1 cellular context compared by ENCODE assay signal in genomic region chr6:1311400-1312192, GRCh38.
TF ChIP-seq lines count a peak whose summit lies in the region.

Gene FOXQ1 (plus strand): TSS chr6:1312098. CDS start chr6:1312705, 607 bp downstream.

TF ChIP-seq in HepG2, 621 proteins besides CTCF, POLR2A, EP300 and RAD21 (continued from another document and continues in another):
- TF ChIP-seq ZMYM3 (CRISPR knock-in tag; IDR thresholded peaks at IDR 0.05), result peak; percentile 26; the same call in 1 of the 2 replicates
- TF ChIP-seq, protein P1, sequence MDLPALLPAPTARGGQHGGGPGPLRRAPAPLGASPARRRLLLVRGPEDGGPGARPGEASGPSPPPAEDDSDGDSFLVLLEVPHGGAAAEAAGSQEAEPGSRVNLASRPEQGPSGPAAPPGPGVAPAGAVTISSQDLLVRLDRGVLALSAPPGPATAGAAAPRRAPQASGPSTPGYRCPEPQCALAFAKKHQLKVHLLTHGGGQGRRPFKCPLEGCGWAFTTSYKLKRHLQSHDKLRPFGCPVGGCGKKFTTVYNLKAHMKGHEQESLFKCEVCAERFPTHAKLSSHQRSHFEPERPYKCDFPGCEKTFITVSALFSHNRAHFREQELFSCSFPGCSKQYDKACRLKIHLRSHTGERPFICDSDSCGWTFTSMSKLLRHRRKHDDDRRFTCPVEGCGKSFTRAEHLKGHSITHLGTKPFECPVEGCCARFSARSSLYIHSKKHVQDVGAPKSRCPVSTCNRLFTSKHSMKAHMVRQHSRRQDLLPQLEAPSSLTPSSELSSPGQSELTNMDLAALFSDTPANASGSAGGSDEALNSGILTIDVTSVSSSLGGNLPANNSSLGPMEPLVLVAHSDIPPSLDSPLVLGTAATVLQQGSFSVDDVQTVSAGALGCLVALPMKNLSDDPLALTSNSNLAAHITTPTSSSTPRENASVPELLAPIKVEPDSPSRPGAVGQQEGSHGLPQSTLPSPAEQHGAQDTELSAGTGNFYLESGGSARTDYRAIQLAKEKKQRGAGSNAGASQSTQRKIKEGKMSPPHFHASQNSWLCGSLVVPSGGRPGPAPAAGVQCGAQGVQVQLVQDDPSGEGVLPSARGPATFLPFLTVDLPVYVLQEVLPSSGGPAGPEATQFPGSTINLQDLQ (CRISPR knock-in tag; IDR thresholded peaks at IDR 0.05), result peak; percentile 96; the same call in 1 of the 2 replicates
- peak; percentile 83 for TF ChIP-seq ZFAT (CRISPR knock-in tag; conservative IDR thresholded peaks at IDR 0.05)
- peak; percentile 100 for TF ChIP-seq REPIN1 (CRISPR knock-in tag; IDR thresholded peaks at IDR 0.05; ENCODE audit: borderline replicate concordance, low read depth)
- 0 out of 2 replicates have a peak, but pooled peaks have one; percentile 74 for TF ChIP-seq ZFP36L1 (CRISPR knock-in tag; IDR thresholded peaks at IDR 0.05)
- TF ChIP-seq, protein P2, sequence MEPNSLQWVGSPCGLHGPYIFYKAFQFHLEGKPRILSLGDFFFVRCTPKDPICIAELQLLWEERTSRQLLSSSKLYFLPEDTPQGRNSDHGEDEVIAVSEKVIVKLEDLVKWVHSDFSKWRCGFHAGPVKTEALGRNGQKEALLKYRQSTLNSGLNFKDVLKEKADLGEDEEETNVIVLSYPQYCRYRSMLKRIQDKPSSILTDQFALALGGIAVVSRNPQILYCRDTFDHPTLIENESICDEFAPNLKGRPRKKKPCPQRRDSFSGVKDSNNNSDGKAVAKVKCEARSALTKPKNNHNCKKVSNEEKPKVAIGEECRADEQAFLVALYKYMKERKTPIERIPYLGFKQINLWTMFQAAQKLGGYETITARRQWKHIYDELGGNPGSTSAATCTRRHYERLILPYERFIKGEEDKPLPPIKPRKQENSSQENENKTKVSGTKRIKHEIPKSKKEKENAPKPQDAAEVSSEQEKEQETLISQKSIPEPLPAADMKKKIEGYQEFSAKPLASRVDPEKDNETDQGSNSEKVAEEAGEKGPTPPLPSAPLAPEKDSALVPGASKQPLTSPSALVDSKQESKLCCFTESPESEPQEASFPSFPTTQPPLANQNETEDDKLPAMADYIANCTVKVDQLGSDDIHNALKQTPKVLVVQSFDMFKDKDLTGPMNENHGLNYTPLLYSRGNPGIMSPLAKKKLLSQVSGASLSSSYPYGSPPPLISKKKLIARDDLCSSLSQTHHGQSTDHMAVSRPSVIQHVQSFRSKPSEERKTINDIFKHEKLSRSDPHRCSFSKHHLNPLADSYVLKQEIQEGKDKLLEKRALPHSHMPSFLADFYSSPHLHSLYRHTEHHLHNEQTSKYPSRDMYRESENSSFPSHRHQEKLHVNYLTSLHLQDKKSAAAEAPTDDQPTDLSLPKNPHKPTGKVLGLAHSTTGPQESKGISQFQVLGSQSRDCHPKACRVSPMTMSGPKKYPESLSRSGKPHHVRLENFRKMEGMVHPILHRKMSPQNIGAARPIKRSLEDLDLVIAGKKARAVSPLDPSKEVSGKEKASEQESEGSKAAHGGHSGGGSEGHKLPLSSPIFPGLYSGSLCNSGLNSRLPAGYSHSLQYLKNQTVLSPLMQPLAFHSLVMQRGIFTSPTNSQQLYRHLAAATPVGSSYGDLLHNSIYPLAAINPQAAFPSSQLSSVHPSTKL (CRISPR knock-in tag; IDR thresholded peaks at IDR 0.05), result peak; percentile 90
- TF ChIP-seq SIX4 (CRISPR knock-in tag; IDR thresholded peaks at IDR 0.05), result no peak; the same call in none of the 2 replicates
- no peak for TF ChIP-seq PRPF4 (IDR thresholded peaks at IDR 0.05; ENCODE audit: low read depth, low read length, poor library complexity, severe bottlenecking)
- peak; percentile 75; the same call in 1 of the 2 replicates for TF ChIP-seq ELK4 (CRISPR knock-in tag; IDR thresholded peaks at IDR 0.05; ENCODE audit: borderline replicate concordance)
- peak; percentile 97 for TF ChIP-seq HDAC1 (CRISPR knock-in tag; IDR thresholded peaks at IDR 0.05)
- TF ChIP-seq FOXA3 (CRISPR knock-in tag; IDR thresholded peaks at IDR 0.05), result peak; percentile 94
- TF ChIP-seq ZNF670 (CRISPR knock-in tag; IDR thresholded peaks at IDR 0.05; ENCODE audit: borderline replicate concordance), result peak; percentile 72
- peak; percentile 84 for TF ChIP-seq ZNF777 (CRISPR knock-in tag; IDR thresholded peaks at IDR 0.05)
- TF ChIP-seq ZNF746 (CRISPR knock-in tag; IDR thresholded peaks at IDR 0.05), result peak; percentile 93
- peak; percentile 77; the same call in 1 of the 2 replicates for TF ChIP-seq ZNF543 (CRISPR knock-in tag; IDR thresholded peaks at IDR 0.05)
- peak; percentile 3; the same call in 1 of the 2 replicates for TF ChIP-seq ZBTB42 (CRISPR knock-in tag; IDR thresholded peaks at IDR 0.05)
- peak; percentile 88 for TF ChIP-seq KAT7 (CRISPR knock-in tag; IDR thresholded peaks at IDR 0.05; ENCODE audit: borderline replicate concordance)
- 0 out of 2 replicates have a peak, but pooled peaks have one; percentile 41 for TF ChIP-seq ZNF441 (CRISPR knock-in tag; IDR thresholded peaks at IDR 0.05; ENCODE audit: borderline replicate concordance)
- TF ChIP-seq FOSL2 (CRISPR knock-in tag; IDR thresholded peaks at IDR 0.05), result peak; percentile 62; the same call in 1 of the 2 replicates
- TF ChIP-seq, protein P3, sequence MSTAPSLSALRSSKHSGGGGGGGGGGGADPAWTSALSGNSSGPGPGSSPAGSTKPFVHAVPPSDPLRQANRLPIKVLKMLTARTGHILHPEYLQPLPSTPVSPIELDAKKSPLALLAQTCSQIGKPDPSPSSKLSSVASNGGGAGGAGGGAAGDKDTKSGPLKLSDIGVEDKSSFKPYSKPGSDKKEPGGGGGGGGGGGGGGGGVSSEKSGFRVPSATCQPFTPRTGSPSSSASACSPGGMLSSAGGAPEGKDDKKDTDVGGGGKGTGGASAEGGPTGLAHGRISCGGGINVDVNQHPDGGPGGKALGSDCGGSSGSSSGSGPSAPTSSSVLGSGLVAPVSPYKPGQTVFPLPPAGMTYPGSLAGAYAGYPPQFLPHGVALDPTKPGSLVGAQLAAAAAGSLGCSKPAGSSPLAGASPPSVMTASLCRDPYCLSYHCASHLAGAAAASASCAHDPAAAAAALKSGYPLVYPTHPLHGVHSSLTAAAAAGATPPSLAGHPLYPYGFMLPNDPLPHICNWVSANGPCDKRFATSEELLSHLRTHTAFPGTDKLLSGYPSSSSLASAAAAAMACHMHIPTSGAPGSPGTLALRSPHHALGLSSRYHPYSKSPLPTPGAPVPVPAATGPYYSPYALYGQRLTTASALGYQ (CRISPR knock-in tag; IDR thresholded peaks at IDR 0.05), result peak; percentile 93
- TF ChIP-seq, protein P4, sequence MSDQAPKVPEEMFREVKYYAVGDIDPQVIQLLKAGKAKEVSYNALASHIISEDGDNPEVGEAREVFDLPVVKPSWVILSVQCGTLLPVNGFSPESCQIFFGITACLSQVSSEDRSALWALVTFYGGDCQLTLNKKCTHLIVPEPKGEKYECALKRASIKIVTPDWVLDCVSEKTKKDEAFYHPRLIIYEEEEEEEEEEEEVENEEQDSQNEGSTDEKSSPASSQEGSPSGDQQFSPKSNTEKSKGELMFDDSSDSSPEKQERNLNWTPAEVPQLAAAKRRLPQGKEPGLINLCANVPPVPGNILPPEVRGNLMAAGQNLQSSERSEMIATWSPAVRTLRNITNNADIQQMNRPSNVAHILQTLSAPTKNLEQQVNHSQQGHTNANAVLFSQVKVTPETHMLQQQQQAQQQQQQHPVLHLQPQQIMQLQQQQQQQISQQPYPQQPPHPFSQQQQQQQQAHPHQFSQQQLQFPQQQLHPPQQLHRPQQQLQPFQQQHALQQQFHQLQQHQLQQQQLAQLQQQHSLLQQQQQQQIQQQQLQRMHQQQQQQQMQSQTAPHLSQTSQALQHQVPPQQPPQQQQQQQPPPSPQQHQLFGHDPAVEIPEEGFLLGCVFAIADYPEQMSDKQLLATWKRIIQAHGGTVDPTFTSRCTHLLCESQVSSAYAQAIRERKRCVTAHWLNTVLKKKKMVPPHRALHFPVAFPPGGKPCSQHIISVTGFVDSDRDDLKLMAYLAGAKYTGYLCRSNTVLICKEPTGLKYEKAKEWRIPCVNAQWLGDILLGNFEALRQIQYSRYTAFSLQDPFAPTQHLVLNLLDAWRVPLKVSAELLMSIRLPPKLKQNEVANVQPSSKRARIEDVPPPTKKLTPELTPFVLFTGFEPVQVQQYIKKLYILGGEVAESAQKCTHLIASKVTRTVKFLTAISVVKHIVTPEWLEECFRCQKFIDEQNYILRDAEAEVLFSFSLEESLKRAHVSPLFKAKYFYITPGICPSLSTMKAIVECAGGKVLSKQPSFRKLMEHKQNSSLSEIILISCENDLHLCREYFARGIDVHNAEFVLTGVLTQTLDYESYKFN (CRISPR knock-in tag; conservative IDR thresholded peaks at IDR 0.05), result peak; percentile 78
- TF ChIP-seq ELF4 (CRISPR knock-in tag; IDR thresholded peaks at IDR 0.05; ENCODE audit: borderline replicate concordance), result no peak
- no peak; the same call in none of the 2 replicates for TF ChIP-seq HIVEP1 (CRISPR knock-in tag; IDR thresholded peaks at IDR 0.05)
- peak; percentile 96 for TF ChIP-seq ZNF552 (CRISPR knock-in tag; IDR thresholded peaks at IDR 0.05; ENCODE audit: borderline replicate concordance)
- TF ChIP-seq, protein P5, sequence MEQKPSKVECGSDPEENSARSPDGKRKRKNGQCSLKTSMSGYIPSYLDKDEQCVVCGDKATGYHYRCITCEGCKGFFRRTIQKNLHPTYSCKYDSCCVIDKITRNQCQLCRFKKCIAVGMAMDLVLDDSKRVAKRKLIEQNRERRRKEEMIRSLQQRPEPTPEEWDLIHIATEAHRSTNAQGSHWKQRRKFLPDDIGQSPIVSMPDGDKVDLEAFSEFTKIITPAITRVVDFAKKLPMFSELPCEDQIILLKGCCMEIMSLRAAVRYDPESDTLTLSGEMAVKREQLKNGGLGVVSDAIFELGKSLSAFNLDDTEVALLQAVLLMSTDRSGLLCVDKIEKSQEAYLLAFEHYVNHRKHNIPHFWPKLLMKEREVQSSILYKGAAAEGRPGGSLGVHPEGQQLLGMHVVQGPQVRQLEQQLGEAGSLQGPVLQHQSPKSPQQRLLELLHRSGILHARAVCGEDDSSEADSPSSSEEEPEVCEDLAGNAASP (CRISPR knock-in tag; IDR thresholded peaks at IDR 0.05; ENCODE audit: borderline replicate concordance), result peak; percentile 92
- TF ChIP-seq HOXA9 (CRISPR knock-in tag; IDR thresholded peaks at IDR 0.05; ENCODE audit: borderline replicate concordance), result peak; percentile 87; the same call in 1 of the 2 replicates
- TF ChIP-seq SMAD3 (CRISPR knock-in tag; IDR thresholded peaks at IDR 0.05), result peak; percentile 73; the same call in 1 of the 2 replicates
- TF ChIP-seq ZNF17 (CRISPR knock-in tag; IDR thresholded peaks at IDR 0.05), result no peak
- no peak for TF ChIP-seq RFX1 (IDR thresholded peaks at IDR 0.05)
- TF ChIP-seq, protein P6, sequence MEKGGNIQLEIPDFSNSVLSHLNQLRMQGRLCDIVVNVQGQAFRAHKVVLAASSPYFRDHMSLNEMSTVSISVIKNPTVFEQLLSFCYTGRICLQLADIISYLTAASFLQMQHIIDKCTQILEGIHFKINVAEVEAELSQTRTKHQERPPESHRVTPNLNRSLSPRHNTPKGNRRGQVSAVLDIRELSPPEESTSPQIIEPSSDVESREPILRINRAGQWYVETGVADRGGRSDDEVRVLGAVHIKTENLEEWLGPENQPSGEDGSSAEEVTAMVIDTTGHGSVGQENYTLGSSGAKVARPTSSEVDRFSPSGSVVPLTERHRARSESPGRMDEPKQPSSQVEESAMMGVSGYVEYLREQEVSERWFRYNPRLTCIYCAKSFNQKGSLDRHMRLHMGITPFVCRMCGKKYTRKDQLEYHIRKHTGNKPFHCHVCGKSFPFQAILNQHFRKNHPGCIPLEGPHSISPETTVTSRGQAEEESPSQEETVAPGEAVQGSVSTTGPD (CRISPR knock-in tag; IDR thresholded peaks at IDR 0.05), result no peak
- no peak; the same call in 1 of the 2 replicates for TF ChIP-seq SMAD9 (CRISPR knock-in tag; IDR thresholded peaks at IDR 0.05)
- TF ChIP-seq XBP1 (CRISPR knock-in tag; IDR thresholded peaks at IDR 0.05), result peak; percentile 65
- peak; percentile 52; the same call in 1 of the 2 replicates for TF ChIP-seq TFAP4 (IDR thresholded peaks at IDR 0.05; ENCODE audit: borderline replicate concordance, low read depth)
- TF ChIP-seq ZNF567 (CRISPR knock-in tag; IDR thresholded peaks at IDR 0.05; ENCODE audit: borderline replicate concordance), result no peak
- TF ChIP-seq MBD4 (IDR thresholded peaks at IDR 0.05; ENCODE audit: borderline replicate concordance, low read length), result no peak
- TF ChIP-seq SOX5 (CRISPR knock-in tag; IDR thresholded peaks at IDR 0.05; ENCODE audit: borderline replicate concordance), result peak; percentile 85
- no peak; the same call in 1 of the 2 replicates for TF ChIP-seq ZNF280D (CRISPR knock-in tag; IDR thresholded peaks at IDR 0.05)
- peak; percentile 79; the same call in 1 of the 2 replicates for TF ChIP-seq ZNF569 (CRISPR knock-in tag; IDR thresholded peaks at IDR 0.05; ENCODE audit: borderline replicate concordance)
- no peak; the same call in 1 of the 2 replicates for TF ChIP-seq CHD2 (IDR thresholded peaks at IDR 0.05; ENCODE audit: low read depth, low read length)
- TF ChIP-seq GLI4 (CRISPR knock-in tag; IDR thresholded peaks at IDR 0.05; ENCODE audit: borderline replicate concordance), result peak; percentile 89; the same call in 1 of the 2 replicates
- no peak for TF ChIP-seq ZKSCAN5 (CRISPR knock-in tag; IDR thresholded peaks at IDR 0.05)
